ENCODE assay signal across 4 cellular contexts in genomic region chr7:26175903-26176302, GRCh38. TPM values are rescaled to one million over a fixed set of nuclear protein-coding genes. Genes with fewer than 3 reads are reported as not detected.
DNase-seq lines count a peak whose midpoint lies in the region; ATAC-seq, FAIRE-seq and TF ChIP-seq lines count a peak whose summit lies in the region.
"Not testable (repeated sequence)": the region's sequence is repeated elsewhere in the genome, so short reads cannot be mapped to it uniquely, and the experiment has no call there.

No MANE protein-coding gene starts in this region.

- not testable (repeated sequence) for H2AFZ ChIP-seq in HepG2 (ENCODE audit: low read length)

- H3K4me2 ChIP-seq in HepG2 (ENCODE audit: low read depth, low read length) = not testable (repeated sequence)

- CTCF ChIA-PET in HepG2 (lab: Yijun Ruan, JAX; ENCODE audit: low intra/inter-chr PET ratio, low total read pairs) = not testable (repeated sequence)

- H3K4me3 ChIP-seq in HepG2 (replicated peaks in 1 of 3; ENCODE audit: insufficient read depth in 1 of 3, low read depth in 2 of 3, low read length in 3 of 3) = not testable (repeated sequence)

- peaks cover 43% of the 10 kb centered on the region for H3K4me1 Mint-ChIP-seq in activated T-cell treated with anti-CD3 and anti-CD28 coated beads, Interleukin-2, amount 50 U/mL, for 72 hours (ENCODE audit: low read depth)
- not testable (repeated sequence) for H3K4me1 Mint-ChIP-seq in glutamatergic neuron (ENCODE audit: low read depth, unreplicated experiment)

- not testable (repeated sequence) for TF ChIP-seq CTCF in glutamatergic neuron (IDR thresholded peaks at IDR 0.05; ENCODE audit: partially characterized antibody, unreplicated experiment); HepG2 (CRISPR knock-in tag; IDR thresholded peaks at IDR 0.05)

- H3K27ac Mint-ChIP-seq in activated T-cell treated with anti-CD3 and anti-CD28 coated beads, Interleukin-2, amount 50 U/mL, for 72 hours = peak overlapping the region; percentile 58
- H3K27ac Mint-ChIP-seq in glutamatergic neuron (ENCODE audit: unreplicated experiment) = peak overlapping the region; percentile 94

- ATAC-seq in activated T-cell treated with anti-CD3 and anti-CD28 coated beads, Interleukin-2, amount 50 U/mL, for 72 hours (replicated peaks in 1 of 2); HepG2: not testable (repeated sequence)

- TF ChIP-seq EP300 in HepG2 (IDR thresholded peaks at IDR 0.05; ENCODE audit: low read depth in 2 of 2, low read length in 2 of 2); HepG2 (CRISPR knock-in tag; IDR thresholded peaks at IDR 0.05; ENCODE audit: borderline replicate concordance): not testable (repeated sequence)

- peaks cover 6 to 21% of the 10 kb centered on the region in 2 donors for H3K36me3 Mint-ChIP-seq in activated T-cell treated with anti-CD3 and anti-CD28 coated beads, Interleukin-2, amount 50 U/mL, for 72 hours (ENCODE audit: insufficient read depth in 2 of 2)
- not testable (repeated sequence) for H3K36me3 Mint-ChIP-seq in glutamatergic neuron (ENCODE audit: unreplicated experiment)

- intact Hi-C loops in HepG2 (cut with micrococcal nuclease; ENCODE audit: unreplicated experiment) = not testable (repeated sequence)

- not testable (repeated sequence) for H3K4me1 ChIP-seq in HepG2 (ENCODE audit: insufficient read depth, low read length)

- not testable (repeated sequence) for BruUV-seq in HepG2 (replicated peaks; lab: Mats Ljungman, UMichigan)

- H3K4me3 Mint-ChIP-seq in activated T-cell treated with anti-CD3 and anti-CD28 coated beads, Interleukin-2, amount 50 U/mL, for 72 hours = not testable (repeated sequence)
- H3K4me3 Mint-ChIP-seq in glutamatergic neuron (ENCODE audit: unreplicated experiment) = peak overlapping the region; percentile 52

- in situ Hi-C loops in HepG2 (cut with HindIII; ENCODE audit: extremely low pct_ligation_motif_present, low pct_unique_long_range_greater_than_20kb) = not testable (repeated sequence)

- H3K27me3 ChIP-seq in HepG2 (ENCODE audit: control insufficient read depth in 1 of 2, insufficient read depth in 2 of 2, low read length in 2 of 2) = not testable (repeated sequence)

- not testable (repeated sequence) for H3K36me3 ChIP-seq in HepG2 (replicated peaks in 1 of 2; ENCODE audit: control insufficient read depth in 1 of 2, insufficient read depth in 2 of 2, low read length in 2 of 2)

- H3K27me3 Mint-ChIP-seq in activated T-cell treated with anti-CD3 and anti-CD28 coated beads, Interleukin-2, amount 50 U/mL, for 72 hours (ENCODE audit: low read depth); glutamatergic neuron (ENCODE audit: unreplicated experiment): not testable (repeated sequence)

- not testable (repeated sequence) for H3K9ac ChIP-seq in HepG2 (ENCODE audit: insufficient read depth, low read depth, low read length)

- not testable (repeated sequence) for H3K9me3 ChIP-seq in HepG2 (ENCODE audit: low read length)

- not testable (repeated sequence) for H4K20me1 ChIP-seq in HepG2 (ENCODE audit: insufficient read depth, low read length)

- H3K27ac ChIP-seq in HepG2 (ENCODE audit: extremely low read length, insufficient read depth, low read length) = not testable (repeated sequence)

- 54% methylated on average over 1 of the region's 4 CpGs for WGBS in HepG2 (ENCODE audit: low lambda C conversion rate)

- not testable (repeated sequence) for TF ChIP-seq POLR2A in HepG2 (IDR thresholded peaks at IDR 0.05; ENCODE audit: insufficient read depth in 1 of 2, low read depth in 2 of 2, low read length in 2 of 2)

- not testable (repeated sequence) for H3K79me2 ChIP-seq in HepG2 (ENCODE audit: insufficient read depth, low read length)

- TF ChIP-seq RAD21 in HepG2 (CRISPR knock-in tag; IDR thresholded peaks at IDR 0.05) = not testable (repeated sequence)

- POLR2A ChIA-PET in HepG2 (lab: Yijun Ruan, JAX) = not testable (repeated sequence)

- not testable (repeated sequence) for H3K9me3 Mint-ChIP-seq in activated T-cell treated with anti-CD3 and anti-CD28 coated beads, Interleukin-2, amount 50 U/mL, for 72 hours; glutamatergic neuron (ENCODE audit: unreplicated experiment)

- DNase-seq in NCI-H82 (lab: John Stamatoyannopoulos, UW) = peak; percentile 32
- DNase-seq in activated T-cell treated with anti-CD3 and anti-CD28 coated beads, Interleukin-2, amount 50 U/mL, for 72 hours; glutamatergic neuron; HepG2 (ENCODE audit: low spot score): not testable (repeated sequence)

- not testable (repeated sequence) for FAIRE-seq in HepG2 (lab: Jason Lieb, UNC)

RNA-seq across cellular contexts. Expression of gene NFE2L3, which starts 23.9 kb away (rescaled TPM):
- total RNA-seq in activated T-cell treated with anti-CD3 and anti-CD28 coated beads, Interleukin-2, amount 50 U/mL, for 72 hours = 10 to 100 TPM; 18.5 to 22.2 TPM
- 42.1 TPM for total RNA-seq in glutamatergic neuron (ENCODE audit: unreplicated experiment)
- 8.8 and 19.4 TPM in 2 replicates for total RNA-seq in HepG2 (2016; rRNA removed; fragmentation: Illumina TruSeq; extraction: Trizol)
- 0.53 and 1.2 TPM in 2 replicates for total RNA-seq in HepG2 (2016; cell fraction: cytosol; rRNA removed; fragmentation: Illumina TruSeq; extraction: Trizol; ENCODE audit: low read depth)
- total RNA-seq in HepG2 (2016; cell fraction: insoluble cytoplasmic fraction; rRNA removed; fragmentation: Illumina TruSeq; extraction: Trizol) = 9.2 and 13.8 TPM in 2 replicates
- total RNA-seq in HepG2 (2016; cell fraction: membrane; rRNA removed; fragmentation: Illumina TruSeq; extraction: Trizol) = 2.0 and 3.5 TPM in 2 replicates
- 13.7 and 26.6 TPM in 2 replicates for total RNA-seq in HepG2 (2016; cell fraction: nucleus; rRNA removed; fragmentation: Illumina TruSeq; extraction: Trizol)
- polyA plus RNA-seq in HepG2 (2011; rRNA removed) = 8.9 and 11.4 TPM in 2 replicates
- polyA plus RNA-seq in HepG2 (2011; cell fraction: cytosol; rRNA removed) = 4.1 and 7.8 TPM in 2 replicates
- polyA plus RNA-seq in HepG2 (2011; cell fraction: nucleus; rRNA removed) = 1.6 and 2.1 TPM in 2 replicates
- polyA plus RNA-seq in HepG2 (2012) = 10.7 and 12.2 TPM in 2 replicates
- 0.64 and 0.67 TPM in 2 replicates for polyA plus RNA-seq in HepG2 (2016; cell fraction: cytosol; fragmentation: Illumina TruSeq; extraction: Trizol; ENCODE audit: low read depth)
- 8.0 and 8.2 TPM in 2 replicates for polyA plus RNA-seq in HepG2 (2016; cell fraction: insoluble cytoplasmic fraction; fragmentation: Illumina TruSeq; extraction: Trizol; ENCODE audit: low read depth)
- polyA plus RNA-seq in HepG2 (2016; cell fraction: membrane; fragmentation: Illumina TruSeq; extraction: Trizol; ENCODE audit: low read depth) = 1.1 and 1.3 TPM in 2 replicates
- 19.6 and 24.6 TPM in 2 replicates for polyA plus RNA-seq in HepG2 (2016; cell fraction: nucleus; fragmentation: Illumina TruSeq; extraction: Trizol; ENCODE audit: insufficient read depth, low read depth)
- polyA minus RNA-seq in HepG2 (2011; rRNA and poly(A)+ RNA removed; ENCODE audit: low replicate concordance) = 0.07 and 5.9 TPM in 2 replicates
- polyA minus RNA-seq in HepG2 (2011; cell fraction: cytosol; rRNA and poly(A)+ RNA removed) = 7.8 and 8.8 TPM in 2 replicates
- 3.7 and 7.1 TPM in 2 replicates for polyA minus RNA-seq in HepG2 (2011; cell fraction: nucleus; rRNA and poly(A)+ RNA removed)

RNA-seq across cellular contexts. Expression of gene HNRNPA2B1, which starts 24.6 kb away (rescaled TPM):
- total RNA-seq in activated T-cell treated with anti-CD3 and anti-CD28 coated beads, Interleukin-2, amount 50 U/mL, for 72 hours = 100 to 1,000 TPM; 439 to 483 TPM
- 685 TPM for total RNA-seq in glutamatergic neuron (ENCODE audit: unreplicated experiment)
- 412 and 636 TPM in 2 replicates for total RNA-seq in HepG2 (2016; rRNA removed; fragmentation: Illumina TruSeq; extraction: Trizol)
- total RNA-seq in HepG2 (2016; cell fraction: cytosol; rRNA removed; fragmentation: Illumina TruSeq; extraction: Trizol; ENCODE audit: low read depth) = 31.5 and 36.0 TPM in 2 replicates
- 434 and 632 TPM in 2 replicates for total RNA-seq in HepG2 (2016; cell fraction: insoluble cytoplasmic fraction; rRNA removed; fragmentation: Illumina TruSeq; extraction: Trizol)
- total RNA-seq in HepG2 (2016; cell fraction: membrane; rRNA removed; fragmentation: Illumina TruSeq; extraction: Trizol) = 69.3 and 71.5 TPM in 2 replicates
- total RNA-seq in HepG2 (2016; cell fraction: nucleus; rRNA removed; fragmentation: Illumina TruSeq; extraction: Trizol) = 305 and 307 TPM in 2 replicates
- polyA plus RNA-seq in HepG2 (2011; rRNA removed) = 144 and 193 TPM in 2 replicates
- polyA plus RNA-seq in HepG2 (2011; cell fraction: cytosol; rRNA removed) = 105 and 119 TPM in 2 replicates
- 173 and 254 TPM in 2 replicates for polyA plus RNA-seq in HepG2 (2011; cell fraction: nucleus; rRNA removed)
- polyA plus RNA-seq in HepG2 (2012) = 348 and 727 TPM in 2 replicates
- 50.3 and 54.5 TPM in 2 replicates for polyA plus RNA-seq in HepG2 (2016; cell fraction: cytosol; fragmentation: Illumina TruSeq; extraction: Trizol; ENCODE audit: low read depth)
- polyA plus RNA-seq in HepG2 (2016; cell fraction: insoluble cytoplasmic fraction; fragmentation: Illumina TruSeq; extraction: Trizol; ENCODE audit: low read depth) = 1,958 and 2,163 TPM in 2 replicates
- polyA plus RNA-seq in HepG2 (2016; cell fraction: membrane; fragmentation: Illumina TruSeq; extraction: Trizol; ENCODE audit: low read depth) = 95.2 and 104 TPM in 2 replicates
- 1,155 and 1,186 TPM in 2 replicates for polyA plus RNA-seq in HepG2 (2016; cell fraction: nucleus; fragmentation: Illumina TruSeq; extraction: Trizol; ENCODE audit: insufficient read depth, low read depth)
- polyA minus RNA-seq in HepG2 (2011; rRNA and poly(A)+ RNA removed; ENCODE audit: low replicate concordance) = 47.8 and 128 TPM in 2 replicates
- polyA minus RNA-seq in HepG2 (2011; cell fraction: cytosol; rRNA and poly(A)+ RNA removed) = 103 and 153 TPM in 2 replicates
- polyA minus RNA-seq in HepG2 (2011; cell fraction: nucleus; rRNA and poly(A)+ RNA removed) = 372 and 389 TPM in 2 replicates

RNA-seq across cellular contexts. Expression of gene CBX3, which starts 25.6 kb away (rescaled TPM):
- 100 to 1,000 TPM; 201 to 221 TPM for total RNA-seq in activated T-cell treated with anti-CD3 and anti-CD28 coated beads, Interleukin-2, amount 50 U/mL, for 72 hours
- total RNA-seq in glutamatergic neuron (ENCODE audit: unreplicated experiment) (191 TPM), HepG2 (2016; rRNA removed; fragmentation: Illumina TruSeq; extraction: Trizol) (249 and 355 TPM in 2 replicates)
- total RNA-seq in HepG2 (2016; cell fraction: cytosol; rRNA removed; fragmentation: Illumina TruSeq; extraction: Trizol; ENCODE audit: low read depth) = 79.1 and 86.5 TPM in 2 replicates
- 257 and 354 TPM in 2 replicates for total RNA-seq in HepG2 (2016; cell fraction: insoluble cytoplasmic fraction; rRNA removed; fragmentation: Illumina TruSeq; extraction: Trizol)
- total RNA-seq in HepG2 (2016; cell fraction: membrane; rRNA removed; fragmentation: Illumina TruSeq; extraction: Trizol) = 129 and 141 TPM in 2 replicates
- total RNA-seq in HepG2 (2016; cell fraction: nucleus; rRNA removed; fragmentation: Illumina TruSeq; extraction: Trizol) = 151 and 169 TPM in 2 replicates
- polyA plus RNA-seq in HepG2 (2011; rRNA removed) = 36.3 and 53.9 TPM in 2 replicates
- polyA plus RNA-seq in HepG2 (2011; cell fraction: cytosol; rRNA removed) = 17.4 and 18.2 TPM in 2 replicates
- 60.4 and 70.5 TPM in 2 replicates for polyA plus RNA-seq in HepG2 (2011; cell fraction: nucleus; rRNA removed)
- 123 and 165 TPM in 2 replicates for polyA plus RNA-seq in HepG2 (2012)
- 76.0 and 83.8 TPM in 2 replicates for polyA plus RNA-seq in HepG2 (2016; cell fraction: cytosol; fragmentation: Illumina TruSeq; extraction: Trizol; ENCODE audit: low read depth)
- 424 and 453 TPM in 2 replicates for polyA plus RNA-seq in HepG2 (2016; cell fraction: insoluble cytoplasmic fraction; fragmentation: Illumina TruSeq; extraction: Trizol; ENCODE audit: low read depth)
- polyA plus RNA-seq in HepG2 (2016; cell fraction: membrane; fragmentation: Illumina TruSeq; extraction: Trizol; ENCODE audit: low read depth) = 117 TPM in 2 replicates
- 228 and 229 TPM in 2 replicates for polyA plus RNA-seq in HepG2 (2016; cell fraction: nucleus; fragmentation: Illumina TruSeq; extraction: Trizol; ENCODE audit: insufficient read depth, low read depth)
- 10.5 and 24.1 TPM in 2 replicates for polyA minus RNA-seq in HepG2 (2011; rRNA and poly(A)+ RNA removed; ENCODE audit: low replicate concordance)
- 15.5 and 20.0 TPM in 2 replicates for polyA minus RNA-seq in HepG2 (2011; cell fraction: cytosol; rRNA and poly(A)+ RNA removed)
- polyA minus RNA-seq in HepG2 (2011; cell fraction: nucleus; rRNA and poly(A)+ RNA removed) = 110 and 122 TPM in 2 replicates
